ENCODE assay signal across 16 cellular contexts in the genomic region with DNA sequence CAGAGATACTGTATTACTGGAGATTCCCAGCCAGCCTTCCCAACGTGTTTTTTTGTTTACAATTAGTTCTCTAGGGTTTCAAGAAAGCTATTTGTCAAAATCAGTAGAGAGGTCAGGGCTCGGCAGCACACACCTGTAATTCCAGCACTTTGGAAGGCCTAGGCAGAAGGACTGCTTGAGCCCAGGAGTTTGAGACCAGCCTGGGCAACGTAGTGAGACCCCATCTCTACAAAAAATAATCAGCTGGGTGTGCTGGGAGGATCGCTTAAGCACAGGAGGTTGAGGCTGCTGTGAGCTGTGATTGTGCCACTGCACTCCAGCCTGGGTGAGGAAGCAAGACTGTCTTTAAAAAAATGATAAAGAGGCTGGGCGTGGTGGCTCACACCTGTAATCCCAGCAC. TPM values are rescaled to one million over a fixed set of nuclear protein-coding genes. Genes with fewer than 3 reads are reported as not detected.
A peak's percentile ranks its signal among the peaks of the same experiment; 100 is the strongest.
DNase-seq lines count a peak whose midpoint lies in the region; TF ChIP-seq lines count a peak whose summit lies in the region.
"Had no signal": no experiment of that assay in that cellular context is flagged by ENCODE, and none has a peak within 500 bp of the region (broad histone marks: within the 10 kb centered on the region; RNA-seq: fewer than 3 reads in every experiment).

No MANE protein-coding gene starts in this region.

- peaks cover 39% of the 10 kb centered on the region for H3F3A ChIP-seq in PC-9 (ENCODE audit: insufficient read depth, low read depth)

- peaks cover 76% of the 10 kb centered on the region for H3K79me2 ChIP-seq in PC-9 (ENCODE audit: low read depth)

- no peak overlapping the region for H2AFZ ChIP-seq in PC-9

- no peak overlapping the region for H3K4me3 Mint-ChIP-seq in nephron progenitor cell
- H3K4me3 Mint-ChIP-seq in activated CD4-positive, alpha-beta memory T cell treated with anti-CD3 and anti-CD28 coated beads, Interleukin-2, amount 10 ng/mL, durations not matched to agents 7 days and 5 days = no peak overlapping the region
- H3K4me3 Mint-ChIP-seq: CD4-positive, CD25-positive, alpha-beta regulatory T cell; CD8-positive, alpha-beta memory T cell; H9 had no signal

- no peaks in the 10 kb centered on the region for H3K27me3 Mint-ChIP-seq in nephron progenitor cell (ENCODE audit: low read depth, poor library complexity)
- no peaks in the 10 kb centered on the region for H3K27me3 Mint-ChIP-seq in activated CD4-positive, alpha-beta memory T cell treated with anti-CD3 and anti-CD28 coated beads, Interleukin-2, amount 10 ng/mL, durations not matched to agents 7 days and 5 days
- H3K27me3 Mint-ChIP-seq: CD4-positive, CD25-positive, alpha-beta regulatory T cell; CD8-positive, alpha-beta memory T cell had no signal

- H3K27ac ChIP-seq in PC-9 (peak overlapping the region; percentile 26), WERI-Rb-1 (0 out of 2 replicates have a peak overlapping the region, but pooled peaks have one; percentile 28)

- H3K36me3 ChIP-seq in PC-9 (ENCODE audit: low read depth) (no peaks in the 10 kb centered on the region), WERI-Rb-1 (peaks cover 13% of the 10 kb centered on the region)
- H3K36me3 ChIP-seq: BE2C had no signal

- TF ChIP-seq CTCF in PC-9 (conservative IDR thresholded peaks at IDR 0.05) (no peak), WERI-Rb-1 (IDR thresholded peaks at IDR 0.05; ENCODE audit: low read depth, low read length) (no peak), nephron progenitor cell (IDR thresholded peaks at IDR 0.05) (no peak)

- H4K20me1 ChIP-seq in PC-9 (ENCODE audit: insufficient read depth) = peaks cover 62% of the 10 kb centered on the region

- in situ Hi-C loops in G401 (cut with HindIII; ENCODE audit: low sequenced_read_pairs) = loop anchor here (10.0 kb wide), 1 partner anchor 283 kb away; no protein-coding TSS in a partner anchor

- POLR2A ChIA-PET in PC-9 (lab: Charles Lee; ENCODE audit: unreplicated experiment) = no interaction called here
- POLR2A ChIA-PET in activated CD4-positive, alpha-beta memory T cell treated with anti-CD3 and anti-CD28 coated beads, Interleukin-2, amount 10 ng/mL, durations not matched to agents 7 days and 5 days (lab: Charles Lee) = interaction anchor here (1.0 to 1.5 kb wide), 3 partner anchors 12 to 111 kb away, joined by 3 read pairs; partner anchors contain the start of gene CDK5RAP3

- no peaks in the 10 kb centered on the region for H3K9me3 Mint-ChIP-seq in nephron progenitor cell
- no peaks in the 10 kb centered on the region for H3K9me3 Mint-ChIP-seq in activated CD4-positive, alpha-beta memory T cell treated with anti-CD3 and anti-CD28 coated beads, Interleukin-2, amount 10 ng/mL, durations not matched to agents 7 days and 5 days
- H3K9me3 Mint-ChIP-seq: CD4-positive, CD25-positive, alpha-beta regulatory T cell; CD8-positive, alpha-beta memory T cell; H9 had no signal

- no TSS peak for BruUV-seq in PC-9 (replicated peaks; lab: Mats Ljungman, UMichigan)

- peak overlapping the region; percentile 80 for H3K27ac Mint-ChIP-seq in nephron progenitor cell
- H3K27ac Mint-ChIP-seq in activated CD4-positive, alpha-beta memory T cell treated with anti-CD3 and anti-CD28 coated beads, Interleukin-2, amount 10 ng/mL, durations not matched to agents 7 days and 5 days = no peak overlapping the region
- H3K27ac Mint-ChIP-seq: CD4-positive, CD25-positive, alpha-beta regulatory T cell; CD8-positive, alpha-beta memory T cell had no signal

- peaks cover 21% of the 10 kb centered on the region for H3K36me3 Mint-ChIP-seq in nephron progenitor cell (ENCODE audit: low read depth)
- H3K36me3 Mint-ChIP-seq in activated CD4-positive, alpha-beta memory T cell treated with anti-CD3 and anti-CD28 coated beads, Interleukin-2, amount 10 ng/mL, durations not matched to agents 7 days and 5 days (ENCODE audit: low read depth) = peaks cover under 1% of the 10 kb centered on the region
- H3K36me3 Mint-ChIP-seq: CD4-positive, CD25-positive, alpha-beta regulatory T cell had no signal

- DNase-seq in PC-9 (no peak), WERI-Rb-1 (no peak), nephron progenitor cell (no peak), G401 (ENCODE audit: low spot score) (no peak), dedifferentiated amniotic fluid mesenchymal stem cell (ENCODE audit: extremely low spot score) (no peak)
- DNase-seq in activated CD4-positive, alpha-beta memory T cell treated with anti-CD3 and anti-CD28 coated beads, Interleukin-2, amount 10 ng/mL, durations not matched to agents 7 days and 5 days = no peak
- DNase-seq: ACHN; BE2C; C1 segment of cervical spinal cord; CD4-positive, CD25-positive, alpha-beta regulatory T cell; CD8-positive, alpha-beta memory T cell; COR-L47; DMS 273 treated with DMSO at 0.1 percent for 48 hours; GDM1; H9 had no signal

- H3K4me1 ChIP-seq in PC-9 (replicated peaks; ENCODE audit: insufficient read depth) = no peaks in the 10 kb centered on the region

- no peaks in the 10 kb centered on the region for H3K9me2 ChIP-seq in PC-9 (ENCODE audit: insufficient read depth)

- intact Hi-C loops in PC-9 (cut with micrococcal nuclease; ENCODE audit: unreplicated experiment) = no loop called here

- peaks cover 15% of the 10 kb centered on the region for H3K4me1 Mint-ChIP-seq in nephron progenitor cell
- peaks cover 8% of the 10 kb centered on the region for H3K4me1 Mint-ChIP-seq in activated CD4-positive, alpha-beta memory T cell treated with anti-CD3 and anti-CD28 coated beads, Interleukin-2, amount 10 ng/mL, durations not matched to agents 7 days and 5 days
- H3K4me1 Mint-ChIP-seq: H9 had no signal

- H3K4me3 ChIP-seq in PC-9 (no peak overlapping the region), WERI-Rb-1 (ENCODE audit: low read depth, low read length) (no peak overlapping the region)

- no peaks in the 10 kb centered on the region for H3K27me3 ChIP-seq in PC-9 (ENCODE audit: insufficient read depth, low read depth)
- H3K27me3 ChIP-seq in WERI-Rb-1 (ENCODE audit: insufficient read depth, low read depth, severe bottlenecking) = no peaks in the 10 kb centered on the region
- H3K27me3 ChIP-seq: BE2C had no signal

- CTCF ChIA-PET in PC-9 (lab: Charles Lee) = interaction anchor here (0.6 kb wide), 1 partner anchor 554 kb away, joined by 4 read pairs; no protein-coding TSS in a partner anchor
- CTCF ChIA-PET in activated CD4-positive, alpha-beta memory T cell treated with anti-CD3 and anti-CD28 coated beads, Interleukin-2, amount 10 ng/mL, durations not matched to agents 7 days and 5 days (lab: Charles Lee) = interaction anchor here (0.7 to 6.7 kb wide), 14 partner anchors 9 to 536 kb away, joined by 3 to 74 read pairs (median 10); partner anchors contain the start of genes CDK5RAP3 and SNX11

- H3K4me2 ChIP-seq in PC-9 = no peak overlapping the region

- H3K9me3 ChIP-seq in PC-9 (ENCODE audit: insufficient read depth, low read depth) = no peaks in the 10 kb centered on the region
- H3K9me3 ChIP-seq in WERI-Rb-1 (ENCODE audit: severe bottlenecking) = no peaks in the 10 kb centered on the region
- H3K9me3 ChIP-seq: BE2C had no signal

RNA-seq across cellular contexts. Expression of gene CBX1, which starts 19.4 kb away (rescaled TPM):
- 73.6 and 93.9 TPM in 2 replicates for total RNA-seq in PC-9 (2021)
- 54.5 and 65.0 TPM in 2 replicates for total RNA-seq in G401 (2014; rRNA removed; shearing (Covaris generic))
- total RNA-seq in activated CD4-positive, alpha-beta memory T cell treated with anti-CD3 and anti-CD28 coated beads, Interleukin-2, amount 10 ng/mL, durations not matched to agents 7 days and 5 days = 10 to 100 TPM; 48.3 to 50.8 TPM

RNA-seq across cellular contexts. Expression of gene SNX11, which starts 25.7 kb away (rescaled TPM):
- 16.0 and 17.0 TPM in 2 replicates for total RNA-seq in PC-9 (2021)
- total RNA-seq in G401 (2014; rRNA removed; shearing (Covaris generic)) = 22.5 and 25.2 TPM in 2 replicates
- total RNA-seq in activated CD4-positive, alpha-beta memory T cell treated with anti-CD3 and anti-CD28 coated beads, Interleukin-2, amount 10 ng/mL, durations not matched to agents 7 days and 5 days = 10 to 100 TPM; 22.6 to 22.8 TPM

RNA-seq across cellular contexts. Expression of gene NFE2L1, which starts 33.7 kb away (rescaled TPM):
- total RNA-seq in PC-9 (2021) = 85.5 and 91.7 TPM in 2 replicates
- 19.5 and 21.3 TPM in 2 replicates for total RNA-seq in G401 (2014; rRNA removed; shearing (Covaris generic))
- 10 to 100 TPM; 69.4 to 70.2 TPM for total RNA-seq in activated CD4-positive, alpha-beta memory T cell treated with anti-CD3 and anti-CD28 coated beads, Interleukin-2, amount 10 ng/mL, durations not matched to agents 7 days and 5 days

RNA-seq across cellular contexts. Expression of gene COPZ2, which starts 44.3 kb away (rescaled TPM):
- total RNA-seq in PC-9 (2021) = 2.6 and 2.7 TPM in 2 replicates
- total RNA-seq in G401 (2014; rRNA removed; shearing (Covaris generic)) = not detected in 2 replicates
- total RNA-seq in activated CD4-positive, alpha-beta memory T cell treated with anti-CD3 and anti-CD28 coated beads, Interleukin-2, amount 10 ng/mL, durations not matched to agents 7 days and 5 days = 10 to 100 TPM in 1 of 2 experiments, 1 to 10 TPM in 1; 7.4 to 11.5 TPM
- total RNA-seq: H1 had no signal
